ENCODE assay signal across 20 cellular contexts in genomic region chr21:31946236-31946635, GRCh38.
"Had no signal": no experiment of that assay in that cellular context is flagged by ENCODE, and none has a peak within 500 bp of the region (broad histone marks: within the 10 kb centered on the region; RNA-seq: fewer than 3 reads in every experiment).

No MANE protein-coding gene starts in this region.

- DNase-seq: activated CD4-positive, alpha-beta memory T cell treated with anti-CD3 and anti-CD28 coated beads for 36 hours; activated CD8-positive, alpha-beta memory T cell treated with anti-CD3 and anti-CD28 coated beads, Interleukin-2, amount 10 ng/mL, durations not matched to agents 7 days and 5 days; activated naive CD4-positive, alpha-beta T cell treated with anti-CD3 and anti-CD28 coated beads, Interleukin-2, amount 50 U/mL, for 16 hours; activated T-cell treated with anti-CD3 and anti-CD28 coated beads, Interleukin-2, amount 50 U/mL, for 1 hour; central memory CD4-positive, alpha-beta T cell; cortex of kidney; effector CD4-positive, alpha-beta T cell; foreskin melanocyte; immature natural killer cell; mesendoderm; pancreas; stimulated activated CD4-positive, alpha-beta T cell treated with anti-CD3 and anti-CD28 coated beads, Interleukin-2, amount 100 ng/mL, for 48 hours; thyroid gland; uterus; WERI-Rb-1 had no signal

- H3K36me3 ChIP-seq: adrenal gland, thyroid gland, uterus had no signal

- H3K27ac ChIP-seq: adrenal gland, pancreas, thyroid gland, uterus, WERI-Rb-1 had no signal

- H3K36me3 Mint-ChIP-seq: activated CD4-positive, alpha-beta memory T cell treated with anti-CD3 and anti-CD28 coated beads for 36 hours; activated CD8-positive, alpha-beta memory T cell treated with anti-CD3 and anti-CD28 coated beads, Interleukin-2, amount 10 ng/mL, durations not matched to agents 7 days and 5 days; immature natural killer cell; stimulated activated memory B cell treated with anti-CD40 and anti-IgM and Interleukin-4, amounts not matched to agents 10 μg/mL and 1 μg/mL and 100 μg/mL, for 72 hours had no signal

- ATAC-seq: activated CD8-positive, alpha-beta memory T cell treated with anti-CD3 and anti-CD28 coated beads, Interleukin-2, amount 10 ng/mL, durations not matched to agents 7 days and 5 days; stimulated activated memory B cell treated with anti-CD40 and anti-IgM and Interleukin-4, amounts not matched to agents 10 μg/mL and 1 μg/mL and 100 μg/mL, for 72 hours had no signal

- H3K4me1 ChIP-seq: adrenal gland, pancreas, thyroid gland, uterus had no signal

- FAIRE-seq: endothelial cell of umbilical vein, pancreas had no signal

- H3K4me3 Mint-ChIP-seq: activated CD4-positive, alpha-beta memory T cell treated with anti-CD3 and anti-CD28 coated beads for 36 hours; activated CD8-positive, alpha-beta memory T cell treated with anti-CD3 and anti-CD28 coated beads, Interleukin-2, amount 10 ng/mL, durations not matched to agents 7 days and 5 days; immature natural killer cell; stimulated activated memory B cell treated with anti-CD40 and anti-IgM and Interleukin-4, amounts not matched to agents 10 μg/mL and 1 μg/mL and 100 μg/mL, for 72 hours; T-helper 1 cell treated with Interleukin-12 subunit alpha and Interleukin-12 subunit beta and Interleukin-4 antibody, amounts not matched to agents 30 μg/mL and 1 μg/mL, for 36 hours had no signal

- H3K9me3 Mint-ChIP-seq: activated CD4-positive, alpha-beta memory T cell treated with anti-CD3 and anti-CD28 coated beads for 36 hours; activated T-helper 2 cell treated with anti-CD3 and anti-CD28 coated beads, Interferon-gamma antibody, Interleukin-2, Interleukin-4, amounts not matched to agents 10 μg/mL and 5 μg/mL and 100 μg/mL, durations not matched to agents 14 hours and 24 hours and 36 hours; immature natural killer cell; stimulated activated memory B cell treated with anti-CD40 and anti-IgM and Interleukin-4, amounts not matched to agents 10 μg/mL and 1 μg/mL and 100 μg/mL, for 72 hours; T-helper 1 cell treated with Interleukin-12 subunit alpha and Interleukin-12 subunit beta and Interleukin-4 antibody, amounts not matched to agents 30 μg/mL and 1 μg/mL, for 36 hours had no signal

- H3K4me3 ChIP-seq: adrenal gland, pancreas, thyroid gland, uterus had no signal

- H3K27me3 ChIP-seq: pancreas, thyroid gland, uterus had no signal

- H3K27ac Mint-ChIP-seq: activated CD4-positive, alpha-beta memory T cell treated with anti-CD3 and anti-CD28 coated beads for 36 hours; activated CD8-positive, alpha-beta memory T cell treated with anti-CD3 and anti-CD28 coated beads, Interleukin-2, amount 10 ng/mL, durations not matched to agents 7 days and 5 days; activated T-helper 2 cell treated with anti-CD3 and anti-CD28 coated beads, Interferon-gamma antibody, Interleukin-2, Interleukin-4, amounts not matched to agents 10 μg/mL and 5 μg/mL and 100 μg/mL, durations not matched to agents 14 hours and 24 hours and 36 hours; immature natural killer cell; stimulated activated memory B cell treated with anti-CD40 and anti-IgM and Interleukin-4, amounts not matched to agents 10 μg/mL and 1 μg/mL and 100 μg/mL, for 72 hours; T-helper 1 cell treated with Interleukin-12 subunit alpha and Interleukin-12 subunit beta and Interleukin-4 antibody, amounts not matched to agents 30 μg/mL and 1 μg/mL, for 36 hours had no signal

- H3K9me3 ChIP-seq: adrenal gland, pancreas, thyroid gland, uterus had no signal

- H3K4me1 Mint-ChIP-seq: activated CD8-positive, alpha-beta memory T cell treated with anti-CD3 and anti-CD28 coated beads, Interleukin-2, amount 10 ng/mL, durations not matched to agents 7 days and 5 days; immature natural killer cell; stimulated activated memory B cell treated with anti-CD40 and anti-IgM and Interleukin-4, amounts not matched to agents 10 μg/mL and 1 μg/mL and 100 μg/mL, for 72 hours had no signal
